ENCODE assay signal across 1 cellular context in genomic region chr14:90409209-90409730, GRCh38.
TF ChIP-seq lines count a peak whose summit lies in the region.

No MANE protein-coding gene starts in this region.

TF ChIP-seq in HEK293, 187 proteins besides CTCF, POLR2A, EP300 and RAD21 (continued from another document and continues in another):
- no peak for TF ChIP-seq ZNF341 (tag by site-specific recombination; IDR thresholded peaks at IDR 0.05; ENCODE audit: low read depth)
- peak; percentile 83 for TF ChIP-seq ZBTB17 (tag by site-specific recombination; IDR thresholded peaks at IDR 0.05)
- TF ChIP-seq ZFP37 (tag by site-specific recombination; IDR thresholded peaks at IDR 0.05), result no peak
- TF ChIP-seq SP7 (tag by site-specific recombination; IDR thresholded peaks at IDR 0.05), result peak; percentile 99
- peak; percentile 20; the same call in 1 of the 2 replicates for TF ChIP-seq GLI2 (tag by site-specific recombination; IDR thresholded peaks at IDR 0.05; ENCODE audit: borderline replicate concordance, low read depth)
- TF ChIP-seq HOXD13 (CRISPR knock-in tag; IDR thresholded peaks at IDR 0.05; ENCODE audit: borderline replicate concordance), result no peak
- TF ChIP-seq INSM2 (tag by site-specific recombination; IDR thresholded peaks at IDR 0.05), result peak; percentile 68
- no peak for TF ChIP-seq ZNF664 (tag by site-specific recombination; IDR thresholded peaks at IDR 0.05)
- no peak for TF ChIP-seq YY2 (tag by site-specific recombination; IDR thresholded peaks at IDR 0.05)
- TF ChIP-seq ZNF488 (tag by site-specific recombination; IDR thresholded peaks at IDR 0.05), result no peak
- TF ChIP-seq OSR2 (tag by site-specific recombination; IDR thresholded peaks at IDR 0.05), result peak; percentile 85
- no peak for TF ChIP-seq ZNF513 (tag by site-specific recombination; IDR thresholded peaks at IDR 0.05)
- peak; percentile 20; the same call in 1 of the 2 replicates for TF ChIP-seq FEZF1 (tag by site-specific recombination; IDR thresholded peaks at IDR 0.05)
- TF ChIP-seq PBX3 (CRISPR knock-in tag; IDR thresholded peaks at IDR 0.05), result no peak
- TF ChIP-seq BCL11A (tag by site-specific recombination; IDR thresholded peaks at IDR 0.05; ENCODE audit: low read depth), result peak; percentile 79; the same call in 1 of the 2 replicates
- TF ChIP-seq TRIM28 (IDR thresholded peaks at IDR 0.05; ENCODE audit: borderline replicate concordance, low read length), result no peak
- peak; percentile 79; the same call in 1 of the 2 replicates for TF ChIP-seq WT1 (tag by site-specific recombination; IDR thresholded peaks at IDR 0.05)
- no peak for TF ChIP-seq ZNF146 (tag by site-specific recombination; IDR thresholded peaks at IDR 0.05)
- peak; percentile 96 for TF ChIP-seq PRDM10 (tag by site-specific recombination; IDR thresholded peaks at IDR 0.05)
- no peak for TF ChIP-seq ZNF510 (tag by site-specific recombination; IDR thresholded peaks at IDR 0.05; ENCODE audit: insufficient replicate concordance)
- no peak for TF ChIP-seq ZNF169 (tag by site-specific recombination; IDR thresholded peaks at IDR 0.05)
- no peak for TF ChIP-seq ZNF624 (tag by site-specific recombination; IDR thresholded peaks at IDR 0.05)
- no peak for TF ChIP-seq BCL11B (tag by site-specific recombination; IDR thresholded peaks at IDR 0.05; ENCODE audit: low read depth)
- TF ChIP-seq HOXC10 (CRISPR knock-in tag; IDR thresholded peaks at IDR 0.05), result no peak
- no peak for TF ChIP-seq ZNF623 (tag by site-specific recombination; IDR thresholded peaks at IDR 0.05)
- peak; percentile 69; the same call in 1 of the 2 replicates for TF ChIP-seq ZSCAN30 (tag by site-specific recombination; IDR thresholded peaks at IDR 0.05)
- peak; percentile 45 for TF ChIP-seq EGR2 (tag by site-specific recombination; IDR thresholded peaks at IDR 0.05; ENCODE audit: low read depth)
- TF ChIP-seq ZNF132 (tag by site-specific recombination; IDR thresholded peaks at IDR 0.05; ENCODE audit: borderline replicate concordance), result no peak
- TF ChIP-seq ZNF423 (tag by site-specific recombination; IDR thresholded peaks at IDR 0.05), result no peak
- no peak for TF ChIP-seq KLF1 (tag by site-specific recombination; IDR thresholded peaks at IDR 0.05)
- no peak for TF ChIP-seq ZBTB26 (tag by site-specific recombination; optimal IDR thresholded peaks at IDR 0.05)
- TF ChIP-seq ZSCAN16 (tag by site-specific recombination; IDR thresholded peaks at IDR 0.05), result no peak
- TF ChIP-seq ZNF148 (tag by site-specific recombination; IDR thresholded peaks at IDR 0.05; ENCODE audit: borderline replicate concordance), result no peak
- TF ChIP-seq ZNF621 (tag by site-specific recombination; IDR thresholded peaks at IDR 0.05), result no peak
- no peak; the same call in 1 of the 2 replicates for TF ChIP-seq ZNF449 (tag by site-specific recombination; IDR thresholded peaks at IDR 0.05)
- TF ChIP-seq ZNF274 (IDR thresholded peaks at IDR 0.05; ENCODE audit: low read length), result no peak
- no peak for TF ChIP-seq ZNF274 (tag by site-specific recombination; IDR thresholded peaks at IDR 0.05; ENCODE audit: borderline replicate concordance)
- TF ChIP-seq ZNF138 (tag by site-specific recombination; IDR thresholded peaks at IDR 0.05; ENCODE audit: borderline replicate concordance), result no peak
- no peak for TF ChIP-seq ZNF777 (tag by site-specific recombination; IDR thresholded peaks at IDR 0.05; ENCODE audit: borderline replicate concordance)
- peak; percentile 70 for TF ChIP-seq GLIS1 (tag by site-specific recombination; IDR thresholded peaks at IDR 0.05)
- no peak for TF ChIP-seq ZNF302 (tag by site-specific recombination; IDR thresholded peaks at IDR 0.05; ENCODE audit: low read depth)
- TF ChIP-seq IKZF3 (tag by site-specific recombination; IDR thresholded peaks at IDR 0.05), result peak; percentile 84
- TF ChIP-seq ZNF501 (tag by site-specific recombination; IDR thresholded peaks at IDR 0.05), result no peak
- TF ChIP-seq ZNF626 (tag by site-specific recombination; IDR thresholded peaks at IDR 0.05), result no peak
- TF ChIP-seq ZNF837 (tag by site-specific recombination; IDR thresholded peaks at IDR 0.05), result no peak
- TF ChIP-seq PATZ1 (tag by site-specific recombination; IDR thresholded peaks at IDR 0.05), result peak; percentile 93
- TF ChIP-seq ZNF311 (tag by site-specific recombination; IDR thresholded peaks at IDR 0.05; ENCODE audit: borderline replicate concordance), result no peak
- no peak; the same call in 1 of the 2 replicates for TF ChIP-seq KLF16 (tag by site-specific recombination; IDR thresholded peaks at IDR 0.05)
- TF ChIP-seq ZNF521 (tag by site-specific recombination; IDR thresholded peaks at IDR 0.05), result no peak
- no peak for TF ChIP-seq ZNF121 (tag by site-specific recombination; IDR thresholded peaks at IDR 0.05)
- no peak for TF ChIP-seq KLF9 (tag by site-specific recombination; IDR thresholded peaks at IDR 0.05; ENCODE audit: low read depth)
- no peak for TF ChIP-seq ZNF362 (tag by site-specific recombination; IDR thresholded peaks at IDR 0.05)
